In genomic region chr2:217988840-217989204, GRCh38 we compare ENCODE assay signal across 8 cellular contexts. TPM values are rescaled to one million over a fixed set of nuclear protein-coding genes. Genes with fewer than 3 reads are reported as not detected.
DNase-seq lines count a peak whose midpoint lies in the region; ATAC-seq and TF ChIP-seq lines count a peak whose summit lies in the region.

No MANE protein-coding gene starts in this region.

- no peaks in the 10 kb centered on the region for H3K4me1 Mint-ChIP-seq in activated T-cell treated with anti-CD3 and anti-CD28 coated beads, Interleukin-2, amount 50 U/mL, for 72 hours (ENCODE audit: low read depth)
- peaks cover 9% of the 10 kb centered on the region for H3K4me1 Mint-ChIP-seq in activated T-cell treated with anti-CD3 and anti-CD28 coated beads, Interleukin-2, amount 50 U/mL, for 24 hours (ENCODE audit: low read depth)
- H3K4me1 Mint-ChIP-seq in endodermal cell, result peaks cover 8% of the 10 kb centered on the region

- no peaks in the 10 kb centered on the region for H3K36me3 Mint-ChIP-seq in activated T-cell treated with anti-CD3 and anti-CD28 coated beads, Interleukin-2, amount 50 U/mL, for 72 hours (ENCODE audit: insufficient read depth in 2 of 2)
- no peaks in the 10 kb centered on the region for H3K36me3 Mint-ChIP-seq in activated T-cell treated with anti-CD3 and anti-CD28 coated beads, Interleukin-2, amount 50 U/mL, for 24 hours (ENCODE audit: low read depth)
- no peaks in the 10 kb centered on the region for H3K36me3 Mint-ChIP-seq in endodermal cell (ENCODE audit: low read depth)

- H3K9me3 ChIP-seq in endodermal cell (ENCODE audit: control insufficient read depth, low read length) (no peaks in the 10 kb centered on the region), vagina (no peaks in the 10 kb centered on the region)

- H3K4me1 ChIP-seq in endodermal cell (ENCODE audit: control insufficient read depth, insufficient read depth, low read length), result peaks cover 5% of the 10 kb centered on the region
- H3K4me1 ChIP-seq in vagina, result peaks cover 37% of the 10 kb centered on the region

- no peak overlapping the region for H3K4me3 ChIP-seq in endodermal cell (ENCODE audit: low read length)
- H3K4me3 ChIP-seq in vagina, result no peak overlapping the region

- H3K27me3 ChIP-seq in endodermal cell (ENCODE audit: control insufficient read depth, insufficient read depth, low read length, poor library complexity, severe bottlenecking) (no peaks in the 10 kb centered on the region), vagina (no peaks in the 10 kb centered on the region)

- 62 to 80% methylated on average over 3 to 4 of the region's 4 CpGs for WGBS in endodermal cell (ENCODE audit: insufficient coverage in 1 of 2, insufficient read length in 1 of 2), 2 experiments

- no peak overlapping the region for H3K9ac ChIP-seq in endodermal cell (ENCODE audit: extremely low read depth, low read length, poor library complexity, severe bottlenecking)

- H3K27ac ChIP-seq in endodermal cell (ENCODE audit: low read depth, low read length) (no peak overlapping the region), vagina (peak overlapping the region; percentile 76)

- H3K27me3 Mint-ChIP-seq in activated T-cell treated with anti-CD3 and anti-CD28 coated beads, Interleukin-2, amount 50 U/mL, for 72 hours (ENCODE audit: low read depth), result peaks cover 12% of the 10 kb centered on the region
- H3K27me3 Mint-ChIP-seq in activated T-cell treated with anti-CD3 and anti-CD28 coated beads, Interleukin-2, amount 50 U/mL, for 24 hours, result peaks cover 19% of the 10 kb centered on the region
- H3K27me3 Mint-ChIP-seq in endodermal cell (ENCODE audit: insufficient read depth), result peaks cover 5% of the 10 kb centered on the region

- H3K27ac Mint-ChIP-seq in activated T-cell treated with anti-CD3 and anti-CD28 coated beads, Interleukin-2, amount 50 U/mL, for 72 hours, result peak overlapping the region; percentile 31
- no peak overlapping the region for H3K27ac Mint-ChIP-seq in activated T-cell treated with anti-CD3 and anti-CD28 coated beads, Interleukin-2, amount 50 U/mL, for 24 hours
- H3K27ac Mint-ChIP-seq in endodermal cell, result peak overlapping the region; percentile 94

- H3K36me3 ChIP-seq in endodermal cell (ENCODE audit: control insufficient read depth, insufficient read depth, low read length), result no peaks in the 10 kb centered on the region
- peaks cover 0 to 2% of the 10 kb centered on the region in 2 donors for H3K36me3 ChIP-seq in vagina

- no peak for TF ChIP-seq POLR2A in vagina (IDR thresholded peaks at IDR 0.05)

- ATAC-seq in activated T-cell treated with anti-CD3 and anti-CD28 coated beads, Interleukin-2, amount 50 U/mL, for 72 hours (replicated peaks in 1 of 2), result no peak
- ATAC-seq in GM21515 (IDR thresholded peaks at IDR 0.05; ENCODE audit: unreplicated experiment) (no peak), GM18867 (IDR thresholded peaks at IDR 0.05; ENCODE audit: unreplicated experiment) (no peak)

- intact Hi-C loops in vagina (cut with DNase I), result no loop called here

- no peak for DNase-seq in activated T-cell treated with anti-CD3 and anti-CD28 coated beads, Interleukin-2, amount 50 U/mL, for 72 hours
- no peak for DNase-seq in activated T-cell treated with anti-CD3 and anti-CD28 coated beads, Interleukin-2, amount 50 U/mL, for 24 hours
- no peak for DNase-seq in endodermal cell
- peak; percentile 90 for DNase-seq in myocyte (ENCODE audit: low read depth)
- DNase-seq in vagina (ENCODE audit: extremely low spot score in 2 of 2), result no peak
- no peak for DNase-seq in NCI-H2171 treated with DMSO at 0.1 percent for 48 hours (lab: John Stamatoyannopoulos, UW)

- TF ChIP-seq CTCF in endodermal cell (conservative IDR thresholded peaks at IDR 0.05) (no peak), vagina (IDR thresholded peaks at IDR 0.05) (no peak)

- H3K9me3 Mint-ChIP-seq in activated T-cell treated with anti-CD3 and anti-CD28 coated beads, Interleukin-2, amount 50 U/mL, for 72 hours, result no peaks in the 10 kb centered on the region
- H3K9me3 Mint-ChIP-seq in activated T-cell treated with anti-CD3 and anti-CD28 coated beads, Interleukin-2, amount 50 U/mL, for 24 hours, result no peaks in the 10 kb centered on the region
- no peaks in the 10 kb centered on the region for H3K9me3 Mint-ChIP-seq in endodermal cell

- H3K4me3 Mint-ChIP-seq in activated T-cell treated with anti-CD3 and anti-CD28 coated beads, Interleukin-2, amount 50 U/mL, for 72 hours, result no peak overlapping the region
- no peak overlapping the region for H3K4me3 Mint-ChIP-seq in activated T-cell treated with anti-CD3 and anti-CD28 coated beads, Interleukin-2, amount 50 U/mL, for 24 hours
- H3K4me3 Mint-ChIP-seq in endodermal cell, result no peak overlapping the region

RNA-seq across cellular contexts. Expression of gene TNS1, which starts 14.0 kb away (rescaled TPM):
- under 1 TPM; 0.65 to 0.93 TPM for total RNA-seq in activated T-cell treated with anti-CD3 and anti-CD28 coated beads, Interleukin-2, amount 50 U/mL, for 72 hours
- 1 to 10 TPM; 3.3 to 4.2 TPM for total RNA-seq in endodermal cell
- polyA plus RNA-seq in endodermal cell (2013, experiment 1 of 2), result 5.6 TPM
- polyA plus RNA-seq in endodermal cell (2013, experiment 2 of 2), result 7.2 TPM
- 106 TPM in 2 replicates for total RNA-seq in myocyte
- 198 TPM for polyA plus RNA-seq in myocyte (2012)
- total RNA-seq in vagina, result 216 TPM

Comparison
In these comparisons a context has a peak if more than half of its experiments do, and no peak if none do; other contexts are left out.
1. RNA of gene TNS1, which starts 14.0 kb away (total RNA-seq): 216 TPM in vagina (single experiment) and 106 TPM in myocyte; 3.3 to 4.2 TPM in endodermal cell and 0.65 to 0.93 TPM in activated T-cell treated with anti-CD3 and anti-CD28 coated beads, Interleukin-2, amount 50 U/mL, for 72 hours; every median in the first group is over 10 times any median in the second.